1 cellular context compared by ENCODE assay signal in the genomic region with DNA sequence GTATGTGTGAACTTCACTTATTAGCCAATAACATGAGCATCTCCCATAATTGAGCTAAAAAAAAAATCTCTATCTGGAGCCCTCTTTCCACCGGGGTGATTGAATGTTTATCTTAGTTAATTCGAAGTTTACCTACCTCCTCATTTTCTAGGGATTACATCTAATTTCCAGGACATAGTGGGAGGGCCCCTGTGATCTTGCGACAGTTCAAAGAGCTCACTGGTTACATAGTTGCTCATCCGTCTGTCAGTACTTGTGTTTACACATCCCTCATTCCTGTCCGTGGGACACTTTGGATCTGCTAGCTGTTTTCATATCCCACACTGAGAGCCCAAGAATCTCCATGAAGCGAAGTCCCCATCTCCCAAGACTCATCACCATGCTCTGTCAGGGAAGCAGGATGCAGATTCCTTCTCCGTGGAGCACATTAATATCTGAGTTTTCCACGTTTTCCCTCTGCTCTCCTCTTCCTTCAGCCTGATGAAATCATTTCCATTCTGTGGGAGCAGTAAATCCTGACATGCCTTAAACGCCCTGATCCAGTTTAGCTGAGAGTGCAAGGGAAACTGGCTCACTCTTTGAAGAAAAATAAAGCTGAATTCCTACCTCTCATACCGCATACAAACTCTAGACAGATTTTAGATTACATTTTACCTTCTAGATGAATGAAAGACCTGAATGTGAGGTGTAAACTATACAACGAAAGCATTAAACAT.
TF ChIP-seq lines count a peak whose summit lies in the region.

No MANE protein-coding gene starts in this region.

TF ChIP-seq in HepG2, 621 proteins besides CTCF, POLR2A, EP300 and RAD21 (continued from another document and continues in another):
- TF ChIP-seq, protein P1, sequence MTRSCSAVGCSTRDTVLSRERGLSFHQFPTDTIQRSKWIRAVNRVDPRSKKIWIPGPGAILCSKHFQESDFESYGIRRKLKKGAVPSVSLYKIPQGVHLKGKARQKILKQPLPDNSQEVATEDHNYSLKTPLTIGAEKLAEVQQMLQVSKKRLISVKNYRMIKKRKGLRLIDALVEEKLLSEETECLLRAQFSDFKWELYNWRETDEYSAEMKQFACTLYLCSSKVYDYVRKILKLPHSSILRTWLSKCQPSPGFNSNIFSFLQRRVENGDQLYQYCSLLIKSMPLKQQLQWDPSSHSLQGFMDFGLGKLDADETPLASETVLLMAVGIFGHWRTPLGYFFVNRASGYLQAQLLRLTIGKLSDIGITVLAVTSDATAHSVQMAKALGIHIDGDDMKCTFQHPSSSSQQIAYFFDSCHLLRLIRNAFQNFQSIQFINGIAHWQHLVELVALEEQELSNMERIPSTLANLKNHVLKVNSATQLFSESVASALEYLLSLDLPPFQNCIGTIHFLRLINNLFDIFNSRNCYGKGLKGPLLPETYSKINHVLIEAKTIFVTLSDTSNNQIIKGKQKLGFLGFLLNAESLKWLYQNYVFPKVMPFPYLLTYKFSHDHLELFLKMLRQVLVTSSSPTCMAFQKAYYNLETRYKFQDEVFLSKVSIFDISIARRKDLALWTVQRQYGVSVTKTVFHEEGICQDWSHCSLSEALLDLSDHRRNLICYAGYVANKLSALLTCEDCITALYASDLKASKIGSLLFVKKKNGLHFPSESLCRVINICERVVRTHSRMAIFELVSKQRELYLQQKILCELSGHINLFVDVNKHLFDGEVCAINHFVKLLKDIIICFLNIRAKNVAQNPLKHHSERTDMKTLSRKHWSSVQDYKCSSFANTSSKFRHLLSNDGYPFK (CRISPR knock-in tag; IDR thresholded peaks at IDR 0.05; ENCODE audit: borderline replicate concordance): no peak
- TF ChIP-seq ZNF703 (CRISPR knock-in tag; IDR thresholded peaks at IDR 0.05; ENCODE audit: borderline replicate concordance) (peak; percentile 94), NFKB2 (CRISPR knock-in tag; IDR thresholded peaks at IDR 0.05; ENCODE audit: borderline replicate concordance) (no peak), KLF16 (CRISPR knock-in tag; IDR thresholded peaks at IDR 0.05) (0 out of 4 replicates have a peak, but pooled peaks of 1 of the 2 experiments have one; percentile 30), SALL1 (CRISPR knock-in tag; IDR thresholded peaks at IDR 0.05) (peak; percentile 38; the same call in 1 of the 2 replicates), AGO1 (IDR thresholded peaks at IDR 0.05; ENCODE audit: low read depth, low read length, poor library complexity, severe bottlenecking) (no peak), ZMYM2 (CRISPR knock-in tag; IDR thresholded peaks at IDR 0.05) (no peak), DNMT3B (CRISPR knock-in tag; conservative IDR thresholded peaks at IDR 0.05) (no peak), HMG20A (CRISPR knock-in tag; IDR thresholded peaks at IDR 0.05; ENCODE audit: borderline replicate concordance) (peak; percentile 91; the same call in 1 of the 2 replicates), SIN3B (IDR thresholded peaks at IDR 0.05; ENCODE audit: low read length) (no peak), TAF15 (IDR thresholded peaks at IDR 0.05; ENCODE audit: low read depth, low read length, poor library complexity, severe bottlenecking) (no peak), RFX1 (IDR thresholded peaks at IDR 0.05) (no peak), YEATS4 (CRISPR knock-in tag; IDR thresholded peaks at IDR 0.05; ENCODE audit: borderline replicate concordance) (no peak), ZNF138 (CRISPR knock-in tag; IDR thresholded peaks at IDR 0.05; ENCODE audit: low read depth) (no peak), HNF4A (CRISPR knock-in tag; IDR thresholded peaks at IDR 0.05) (peak; percentile 53; the same call in 1 of the 2 replicates), STAT5B (CRISPR knock-in tag; IDR thresholded peaks at IDR 0.05) (no peak), REL (CRISPR knock-in tag; conservative IDR thresholded peaks at IDR 0.05) (no peak), NR2F1 (CRISPR knock-in tag; IDR thresholded peaks at IDR 0.05) (no peak), SIN3A (IDR thresholded peaks at IDR 0.05; ENCODE audit: borderline replicate concordance, low read depth, low read length) (no peak), KLF15 (CRISPR knock-in tag; IDR thresholded peaks at IDR 0.05; ENCODE audit: borderline replicate concordance) (no peak), ZNF781 (CRISPR knock-in tag; IDR thresholded peaks at IDR 0.05; ENCODE audit: borderline replicate concordance, not compliant biosample characterization) (no peak), HDAC2 (CRISPR knock-in tag; IDR thresholded peaks at IDR 0.05) (peak; percentile 83), KDM5A (IDR thresholded peaks at IDR 0.05; ENCODE audit: borderline replicate concordance, low read length) (no peak), PCBP1 (IDR thresholded peaks at IDR 0.05; ENCODE audit: borderline replicate concordance, low read depth, low read length) (no peak), ZFP41 (CRISPR knock-in tag; IDR thresholded peaks at IDR 0.05; ENCODE audit: borderline replicate concordance) (no peak), IRX3 (CRISPR knock-in tag; IDR thresholded peaks at IDR 0.05; ENCODE audit: borderline replicate concordance, low read depth) (no peak)
- TF ChIP-seq, protein P2, sequence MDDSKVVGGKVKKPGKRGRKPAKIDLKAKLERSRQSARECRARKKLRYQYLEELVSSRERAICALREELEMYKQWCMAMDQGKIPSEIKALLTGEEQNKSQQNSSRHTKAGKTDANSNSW (CRISPR knock-in tag; IDR thresholded peaks at IDR 0.05; ENCODE audit: borderline replicate concordance): no peak
- TF ChIP-seq, protein P3, sequence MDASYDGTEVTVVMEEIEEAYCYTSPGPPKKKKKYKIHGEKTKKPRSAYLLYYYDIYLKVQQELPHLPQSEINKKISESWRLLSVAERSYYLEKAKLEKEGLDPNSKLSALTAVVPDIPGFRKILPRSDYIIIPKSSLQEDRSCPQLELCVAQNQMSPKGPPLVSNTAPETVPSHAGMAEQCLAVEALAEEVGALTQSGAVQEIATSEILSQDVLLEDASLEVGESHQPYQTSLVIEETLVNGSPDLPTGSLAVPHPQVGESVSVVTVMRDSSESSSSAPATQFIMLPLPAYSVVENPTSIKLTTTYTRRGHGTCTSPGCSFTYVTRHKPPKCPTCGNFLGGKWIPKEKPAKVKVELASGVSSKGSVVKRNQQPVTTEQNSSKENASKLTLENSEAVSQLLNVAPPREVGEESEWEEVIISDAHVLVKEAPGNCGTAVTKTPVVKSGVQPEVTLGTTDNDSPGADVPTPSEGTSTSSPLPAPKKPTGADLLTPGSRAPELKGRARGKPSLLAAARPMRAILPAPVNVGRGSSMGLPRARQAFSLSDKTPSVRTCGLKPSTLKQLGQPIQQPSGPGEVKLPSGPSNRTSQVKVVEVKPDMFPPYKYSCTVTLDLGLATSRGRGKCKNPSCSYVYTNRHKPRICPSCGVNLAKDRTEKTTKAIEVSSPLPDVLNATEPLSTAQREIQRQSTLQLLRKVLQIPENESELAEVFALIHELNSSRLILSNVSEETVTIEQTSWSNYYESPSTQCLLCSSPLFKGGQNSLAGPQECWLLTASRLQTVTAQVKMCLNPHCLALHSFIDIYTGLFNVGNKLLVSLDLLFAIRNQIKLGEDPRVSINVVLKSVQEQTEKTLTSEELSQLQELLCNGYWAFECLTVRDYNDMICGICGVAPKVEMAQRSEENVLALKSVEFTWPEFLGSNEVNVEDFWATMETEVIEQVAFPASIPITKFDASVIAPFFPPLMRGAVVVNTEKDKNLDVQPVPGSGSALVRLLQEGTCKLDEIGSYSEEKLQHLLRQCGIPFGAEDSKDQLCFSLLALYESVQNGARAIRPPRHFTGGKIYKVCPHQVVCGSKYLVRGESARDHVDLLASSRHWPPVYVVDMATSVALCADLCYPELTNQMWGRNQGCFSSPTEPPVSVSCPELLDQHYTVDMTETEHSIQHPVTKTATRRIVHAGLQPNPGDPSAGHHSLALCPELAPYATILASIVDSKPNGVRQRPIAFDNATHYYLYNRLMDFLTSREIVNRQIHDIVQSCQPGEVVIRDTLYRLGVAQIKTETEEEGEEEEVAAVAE (CRISPR knock-in tag; IDR thresholded peaks at IDR 0.05; ENCODE audit: borderline replicate concordance): no peak
- TF ChIP-seq, protein P4, sequence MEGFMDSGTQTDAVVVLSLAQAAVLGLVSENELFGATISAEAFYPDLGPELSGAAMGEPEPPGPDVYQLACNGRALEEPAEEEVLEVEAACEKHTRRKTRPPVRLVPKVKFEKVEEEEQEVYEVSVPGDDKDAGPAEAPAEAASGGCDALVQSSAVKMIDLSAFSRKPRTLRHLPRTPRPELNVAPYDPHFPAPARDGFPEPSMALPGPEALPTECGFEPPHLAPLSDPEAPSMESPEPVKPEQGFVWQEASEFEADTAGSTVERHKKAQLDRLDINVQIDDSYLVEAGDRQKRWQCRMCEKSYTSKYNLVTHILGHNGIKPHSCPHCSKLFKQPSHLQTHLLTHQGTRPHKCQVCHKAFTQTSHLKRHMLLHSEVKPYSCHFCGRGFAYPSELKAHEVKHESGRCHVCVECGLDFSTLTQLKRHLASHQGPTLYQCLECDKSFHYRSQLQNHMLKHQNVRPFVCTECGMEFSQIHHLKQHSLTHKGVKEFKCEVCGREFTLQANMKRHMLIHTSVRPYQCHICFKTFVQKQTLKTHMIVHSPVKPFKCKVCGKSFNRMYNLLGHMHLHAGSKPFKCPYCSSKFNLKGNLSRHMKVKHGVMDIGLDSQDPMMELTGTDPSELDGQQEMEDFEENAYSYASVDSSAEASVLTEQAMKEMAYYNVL (CRISPR knock-in tag; IDR thresholded peaks at IDR 0.05; ENCODE audit: borderline replicate concordance): peak; percentile 97
- TF ChIP-seq, protein P5, sequence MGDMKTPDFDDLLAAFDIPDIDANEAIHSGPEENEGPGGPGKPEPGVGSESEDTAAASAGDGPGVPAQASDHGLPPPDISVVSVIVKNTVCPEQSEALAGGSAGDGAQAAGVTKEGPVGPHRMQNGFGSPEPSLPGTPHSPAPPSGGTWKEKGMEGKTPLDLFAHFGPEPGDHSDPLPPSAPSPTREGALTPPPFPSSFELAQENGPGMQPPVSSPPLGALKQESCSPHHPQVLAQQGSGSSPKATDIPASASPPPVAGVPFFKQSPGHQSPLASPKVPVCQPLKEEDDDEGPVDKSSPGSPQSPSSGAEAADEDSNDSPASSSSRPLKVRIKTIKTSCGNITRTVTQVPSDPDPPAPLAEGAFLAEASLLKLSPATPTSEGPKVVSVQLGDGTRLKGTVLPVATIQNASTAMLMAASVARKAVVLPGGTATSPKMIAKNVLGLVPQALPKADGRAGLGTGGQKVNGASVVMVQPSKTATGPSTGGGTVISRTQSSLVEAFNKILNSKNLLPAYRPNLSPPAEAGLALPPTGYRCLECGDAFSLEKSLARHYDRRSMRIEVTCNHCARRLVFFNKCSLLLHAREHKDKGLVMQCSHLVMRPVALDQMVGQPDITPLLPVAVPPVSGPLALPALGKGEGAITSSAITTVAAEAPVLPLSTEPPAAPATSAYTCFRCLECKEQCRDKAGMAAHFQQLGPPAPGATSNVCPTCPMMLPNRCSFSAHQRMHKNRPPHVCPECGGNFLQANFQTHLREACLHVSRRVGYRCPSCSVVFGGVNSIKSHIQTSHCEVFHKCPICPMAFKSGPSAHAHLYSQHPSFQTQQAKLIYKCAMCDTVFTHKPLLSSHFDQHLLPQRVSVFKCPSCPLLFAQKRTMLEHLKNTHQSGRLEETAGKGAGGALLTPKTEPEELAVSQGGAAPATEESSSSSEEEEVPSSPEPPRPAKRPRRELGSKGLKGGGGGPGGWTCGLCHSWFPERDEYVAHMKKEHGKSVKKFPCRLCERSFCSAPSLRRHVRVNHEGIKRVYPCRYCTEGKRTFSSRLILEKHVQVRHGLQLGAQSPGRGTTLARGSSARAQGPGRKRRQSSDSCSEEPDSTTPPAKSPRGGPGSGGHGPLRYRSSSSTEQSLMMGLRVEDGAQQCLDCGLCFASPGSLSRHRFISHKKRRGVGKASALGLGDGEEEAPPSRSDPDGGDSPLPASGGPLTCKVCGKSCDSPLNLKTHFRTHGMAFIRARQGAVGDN (CRISPR knock-in tag; IDR thresholded peaks at IDR 0.05): no peak
- TF ChIP-seq, protein P6, sequence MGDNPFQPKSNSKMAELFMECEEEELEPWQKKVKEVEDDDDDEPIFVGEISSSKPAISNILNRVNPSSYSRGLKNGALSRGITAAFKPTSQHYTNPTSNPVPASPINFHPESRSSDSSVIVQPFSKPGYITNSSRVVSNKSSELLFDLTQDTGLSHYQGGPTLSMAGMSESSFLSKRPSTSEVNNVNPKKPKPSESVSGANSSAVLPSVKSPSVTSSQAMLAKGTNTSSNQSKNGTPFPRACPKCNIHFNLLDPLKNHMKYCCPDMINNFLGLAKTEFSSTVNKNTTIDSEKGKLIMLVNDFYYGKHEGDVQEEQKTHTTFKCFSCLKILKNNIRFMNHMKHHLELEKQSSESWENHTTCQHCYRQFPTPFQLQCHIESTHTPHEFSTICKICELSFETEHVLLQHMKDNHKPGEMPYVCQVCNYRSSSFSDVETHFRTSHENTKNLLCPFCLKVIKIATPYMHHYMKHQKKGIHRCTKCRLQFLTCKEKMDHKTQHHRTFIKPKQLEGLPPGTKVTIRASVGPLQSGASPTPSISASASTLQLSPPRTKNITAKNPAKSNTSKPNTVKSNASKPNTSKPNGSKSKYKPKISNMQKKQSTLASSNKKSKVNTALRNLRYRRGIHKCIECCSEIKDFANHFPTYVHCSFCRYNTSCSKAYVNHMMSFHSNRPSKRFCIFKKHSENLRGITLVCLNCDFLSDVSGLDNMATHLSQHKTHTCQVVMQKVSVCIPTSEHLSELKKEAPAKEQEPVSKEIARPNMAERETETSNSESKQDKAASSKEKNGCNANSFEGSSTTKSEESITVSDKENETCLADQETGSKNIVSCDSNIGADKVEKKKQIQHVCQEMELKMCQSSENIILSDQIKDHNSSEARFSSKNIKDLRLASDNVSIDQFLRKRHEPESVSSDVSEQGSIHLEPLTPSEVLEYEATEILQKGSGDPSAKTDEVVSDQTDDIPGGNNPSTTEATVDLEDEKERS (CRISPR knock-in tag; IDR thresholded peaks at IDR 0.05): no peak
- TF ChIP-seq, protein P7, sequence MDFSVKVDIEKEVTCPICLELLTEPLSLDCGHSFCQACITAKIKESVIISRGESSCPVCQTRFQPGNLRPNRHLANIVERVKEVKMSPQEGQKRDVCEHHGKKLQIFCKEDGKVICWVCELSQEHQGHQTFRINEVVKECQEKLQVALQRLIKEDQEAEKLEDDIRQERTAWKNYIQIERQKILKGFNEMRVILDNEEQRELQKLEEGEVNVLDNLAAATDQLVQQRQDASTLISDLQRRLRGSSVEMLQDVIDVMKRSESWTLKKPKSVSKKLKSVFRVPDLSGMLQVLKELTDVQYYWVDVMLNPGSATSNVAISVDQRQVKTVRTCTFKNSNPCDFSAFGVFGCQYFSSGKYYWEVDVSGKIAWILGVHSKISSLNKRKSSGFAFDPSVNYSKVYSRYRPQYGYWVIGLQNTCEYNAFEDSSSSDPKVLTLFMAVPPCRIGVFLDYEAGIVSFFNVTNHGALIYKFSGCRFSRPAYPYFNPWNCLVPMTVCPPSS (IDR thresholded peaks at IDR 0.05): no peak
- TF ChIP-seq, protein P8, sequence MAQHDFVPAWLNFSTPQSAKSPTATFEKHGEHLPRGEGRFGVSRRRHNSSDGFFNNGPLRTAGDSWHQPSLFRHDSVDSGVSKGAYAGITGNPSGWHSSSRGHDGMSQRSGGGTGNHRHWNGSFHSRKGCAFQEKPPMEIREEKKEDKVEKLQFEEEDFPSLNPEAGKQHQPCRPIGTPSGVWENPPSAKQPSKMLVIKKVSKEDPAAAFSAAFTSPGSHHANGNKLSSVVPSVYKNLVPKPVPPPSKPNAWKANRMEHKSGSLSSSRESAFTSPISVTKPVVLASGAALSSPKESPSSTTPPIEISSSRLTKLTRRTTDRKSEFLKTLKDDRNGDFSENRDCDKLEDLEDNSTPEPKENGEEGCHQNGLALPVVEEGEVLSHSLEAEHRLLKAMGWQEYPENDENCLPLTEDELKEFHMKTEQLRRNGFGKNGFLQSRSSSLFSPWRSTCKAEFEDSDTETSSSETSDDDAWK (CRISPR knock-in tag; IDR thresholded peaks at IDR 0.05): no peak
